15 cellular contexts compared by ENCODE assay signal in genomic region chrX:154552112-154552806, GRCh38. TPM values are rescaled to one million over a fixed set of nuclear protein-coding genes. Genes with fewer than 3 reads are reported as not detected.
"Had no signal": no experiment of that assay in that cellular context is flagged by ENCODE, and none has a peak within 500 bp of the region (broad histone marks: within the 10 kb centered on the region; RNA-seq: fewer than 3 reads in every experiment).

No MANE protein-coding gene starts in this region.

RNA-seq across cellular contexts. Expression of gene CTAG1A, which starts 32.7 kb away (rescaled TPM):
- total RNA-seq: activated B cell treated with CpG ODN at 0.5 μM for 24 hours, cerebellum, epithelial cell of proximal tubule, fibroblast of villous mesenchyme, heart left ventricle, left cardiac atrium, lower leg skin, myocyte, occipital lobe, posterior vena cava, renal cortical epithelial cell, smooth muscle cell, T-cell, vagina had no signal
- polyA plus RNA-seq: heart left ventricle, sigmoid colon, smooth muscle cell had no signal
